In genomic region chr15:100614918-100615317, GRCh38 we compare ENCODE assay signal across 20 cellular contexts. TPM values are rescaled to one million over a fixed set of nuclear protein-coding genes. Genes with fewer than 3 reads are reported as not detected.
A peak's percentile ranks its signal among the peaks of the same experiment; 100 is the strongest.
DNase-seq lines count a peak whose midpoint lies in the region; ATAC-seq and TF ChIP-seq lines count a peak whose summit lies in the region.
"Had no signal": no experiment of that assay in that cellular context is flagged by ENCODE, and none has a peak within 500 bp of the region (broad histone marks: within the 10 kb centered on the region; RNA-seq: fewer than 3 reads in every experiment).

No MANE protein-coding gene starts in this region.

- no peak for TF ChIP-seq CTCF in CD4-positive, alpha-beta T cell (IDR thresholded peaks at IDR 0.05)
- no peak for TF ChIP-seq CTCF in psoas muscle (IDR thresholded peaks at IDR 0.05)
- TF ChIP-seq CTCF in tibial nerve (IDR thresholded peaks at IDR 0.05) = no peak

- H3K4me3 Mint-ChIP-seq in CD4-positive, alpha-beta T cell = no peak overlapping the region
- H3K4me3 Mint-ChIP-seq: B cell; CD4-positive, CD25-positive, alpha-beta regulatory T cell; CD8-positive, alpha-beta memory T cell; GM23338; HFFc6 had no signal

- no peaks in the 10 kb centered on the region for H3K9me3 ChIP-seq in CD4-positive, alpha-beta T cell (ENCODE audit: control insufficient read depth, low read length)
- H3K9me3 ChIP-seq in psoas muscle (no peaks in the 10 kb centered on the region), tibial nerve (no peaks in the 10 kb centered on the region)
- H3K9me3 ChIP-seq: BLaER1, HAP-1 had no signal

- no peak for TF ChIP-seq POLR2A in tibial nerve (IDR thresholded peaks at IDR 0.05)

- CTCF ChIA-PET in CD4-positive, alpha-beta T cell (lab: Charles Lee) = no interaction called here

- peaks cover 88% of the 10 kb centered on the region for H3K36me3 Mint-ChIP-seq in CD4-positive, alpha-beta T cell (ENCODE audit: low read depth)

- WGBS in psoas muscle, 3 donors = 70 to 79% (median 74%) methylated on average over 4 of the region's 4 CpGs
- 92 to 96% methylated on average over 4 of the region's 4 CpGs for WGBS in tibial nerve, 2 donors

- peaks cover 32% of the 10 kb centered on the region for H3K4me1 Mint-ChIP-seq in CD4-positive, alpha-beta T cell (ENCODE audit: low read depth)
- H3K4me1 Mint-ChIP-seq: GM23338 had no signal

- TF ChIP-seq EP300 in tibial nerve (IDR thresholded peaks at IDR 0.05) = no peak

- POLR2A ChIA-PET in CD4-positive, alpha-beta T cell (lab: Charles Lee) = interaction anchor here (0.8 kb wide), 1 partner anchor 12 kb away, joined by 3 read pairs; the partner anchor contains the start of gene ASB7

- no peaks in the 10 kb centered on the region for H3K9me3 Mint-ChIP-seq in CD4-positive, alpha-beta T cell
- H3K9me3 Mint-ChIP-seq: CD4-positive, CD25-positive, alpha-beta regulatory T cell; CD8-positive, alpha-beta memory T cell; GM23338; HFFc6 had no signal

- peak overlapping the region; percentile 13 for H3K27ac Mint-ChIP-seq in CD4-positive, alpha-beta T cell
- H3K27ac Mint-ChIP-seq: B cell; CD8-positive, alpha-beta memory T cell; GM23338; HFFc6 had no signal

- no peak overlapping the region for H3K27ac ChIP-seq in CD4-positive, alpha-beta T cell (ENCODE audit: low read depth, low read length)
- H3K27ac ChIP-seq in psoas muscle (no peak overlapping the region), tibial nerve (no peak overlapping the region)
- H3K27ac ChIP-seq: 22Rv1, BLaER1, C4-2B had no signal

- no peak overlapping the region for H3K4me3 ChIP-seq in psoas muscle
- H3K4me3 ChIP-seq in tibial nerve = no peak overlapping the region
- no peak overlapping the region for H3K4me3 ChIP-seq in H7 (ENCODE audit: insufficient read depth, low read depth, low read length)
- H3K4me3 ChIP-seq: BLaER1, GM23338, HAP-1 had no signal

- no peak for DNase-seq in Right ventricle myocardium superior
- DNase-seq in Right ventricle myocardium inferior (ENCODE audit: missing footprints) = no peak
- no peak for DNase-seq in CD4-positive, alpha-beta T cell
- DNase-seq in left colon = peak in 1 of 2 donors; percentile 52
- no peak for DNase-seq in psoas muscle
- DNase-seq in tibial nerve (ENCODE audit: low spot score in 2 of 2) = no peak
- DNase-seq in H7 = no peak
- DNase-seq: CD4-positive, CD25-positive, alpha-beta regulatory T cell; CD8-positive, alpha-beta memory T cell; DMS53; DMS79 treated with DMSO at 0.1 percent for 48 hours; GF-D8; HFFc6 had no signal

- ATAC-seq in Right ventricle myocardium superior (ENCODE audit: poor library complexity) (peak; percentile 61), Right ventricle myocardium inferior (no peak), left colon (peak; percentile 91), psoas muscle (peak; percentile 51 to 83 (median 64)), GM18511 (IDR thresholded peaks at IDR 0.05; ENCODE audit: unreplicated experiment) (no peak)
- ATAC-seq in CD4-positive, alpha-beta T cell (ENCODE audit: poor library complexity) = no peak
- ATAC-seq: GM23338 had no signal

- intact Hi-C loops in Right ventricle myocardium superior (cut with DNase I) (no loop called here), Right ventricle myocardium inferior (cut with DNase I) (no loop called here), left colon (cut with DNase I, micrococcal nuclease) (loop anchor here in 1 of 2 donors (10.0 kb wide), 1 partner anchor 640 kb away; the partner anchor contains the start of gene CHSY1), psoas muscle (cut with DNase I) (loop anchor here in 1 of 2 donors (10.0 kb wide), 1 partner anchor 650 kb away; no protein-coding TSS in a partner anchor)
- intact Hi-C loops in CD4-positive, alpha-beta T cell (cut with DNase I, micrococcal nuclease) = no loop called here

- H3K36me3 ChIP-seq in psoas muscle (ENCODE audit: insufficient read depth in 1 of 2, low read depth in 1 of 2) (peaks cover 0 to 38% of the 10 kb centered on the region in 2 donors), tibial nerve (peaks cover 0 to 71% (median 6%) of the 10 kb centered on the region in 3 donors), H7 (replicated peaks; ENCODE audit: control insufficient read depth, insufficient read depth, low read length) (peaks cover 4% of the 10 kb centered on the region)

- H3K4me1 ChIP-seq in psoas muscle (peaks cover 9% of the 10 kb centered on the region), tibial nerve (no peaks in the 10 kb centered on the region)
- H3K4me1 ChIP-seq: BLaER1, HAP-1 had no signal

- H3K27me3 ChIP-seq in CD4-positive, alpha-beta T cell (ENCODE audit: control insufficient read depth, insufficient read depth, low read length) = no peaks in the 10 kb centered on the region
- H3K27me3 ChIP-seq in psoas muscle (ENCODE audit: insufficient read depth in 3 of 3, low read length in 2 of 3) = no peaks in the 10 kb centered on the region
- H3K27me3 ChIP-seq in tibial nerve = no peaks in the 10 kb centered on the region
- no peaks in the 10 kb centered on the region for H3K27me3 ChIP-seq in H7 (ENCODE audit: control insufficient read depth, insufficient read depth, low read length)
- H3K27me3 ChIP-seq: BLaER1 had no signal

- no peaks in the 10 kb centered on the region for H3K27me3 Mint-ChIP-seq in CD4-positive, alpha-beta T cell
- H3K27me3 Mint-ChIP-seq: B cell; CD4-positive, CD25-positive, alpha-beta regulatory T cell; CD8-positive, alpha-beta memory T cell had no signal

RNA-seq across cellular contexts. Expression of gene ASB7, which starts 12.5 kb away (rescaled TPM):
- total RNA-seq in Right ventricle myocardium superior (5.1 TPM), Right ventricle myocardium inferior (5.3 TPM), left colon (10 to 100 TPM; 26.7 to 26.8 TPM), psoas muscle (1 to 10 TPM; 5.1 to 6.9 (median 5.5) TPM), tibial nerve (10 to 100 TPM; 11.4 to 12.7 (median 12.1) TPM)
- total RNA-seq in CD4-positive, alpha-beta T cell = 10 to 100 TPM; 14.9 to 16.7 TPM
- 1 to 10 TPM; 2.3 to 6.3 (median 3.0) TPM for polyA plus RNA-seq in psoas muscle
- 8.3 and 13.2 TPM in 2 replicates for total RNA-seq in H7 (2014; rRNA removed; shearing (Covaris generic))

RNA-seq across cellular contexts. Expression of gene LINS1, which starts 12.9 kb away (rescaled TPM):
- total RNA-seq in Right ventricle myocardium superior (6.8 TPM), Right ventricle myocardium inferior (7.0 TPM), left colon (10 to 100 TPM; 20.0 to 22.7 TPM), psoas muscle (10 to 100 TPM in 2 of 4 donors, 1 to 10 TPM in 2; 6.5 to 11.7 (median 9.8) TPM), tibial nerve (10 to 100 TPM; 10.7 to 76.6 (median 35.7) TPM)
- total RNA-seq in CD4-positive, alpha-beta T cell = 10 to 100 TPM; 38.9 to 39.6 TPM
- 10 to 100 TPM in 1 of 3 donors, 1 to 10 TPM in 2; 4.3 to 15.1 (median 5.7) TPM for polyA plus RNA-seq in psoas muscle
- total RNA-seq in H7 (2014; rRNA removed; shearing (Covaris generic)) = 9.5 and 13.4 TPM in 2 replicates

Comparison
In these comparisons a context has a peak if more than half of its experiments do, and no peak if none do; other contexts are left out.
1. ATAC-seq: peak in Right ventricle myocardium superior (single experiment), left colon (single experiment) and psoas muscle (4 of 4); none in Right ventricle myocardium inferior (single experiment), CD4-positive, alpha-beta T cell (single experiment) and GM18511 (single experiment).